ENCODE assay signal across 15 cellular contexts in genomic region chr16:31473300-31474052, GRCh38. TPM values are rescaled to one million over a fixed set of nuclear protein-coding genes. Genes with fewer than 3 reads are reported as not detected.
DNase-seq lines count a peak whose midpoint lies in the region; ATAC-seq, FAIRE-seq and TF ChIP-seq lines count a peak whose summit lies in the region.
"Had no signal": no experiment of that assay in that cellular context is flagged by ENCODE, and none has a peak within 500 bp of the region (broad histone marks: within the 10 kb centered on the region; RNA-seq: fewer than 3 reads in every experiment).

No MANE protein-coding gene starts in this region.

- TF ChIP-seq RAD21 in H1 (IDR thresholded peaks at IDR 0.05 in 1 of 2, conservative IDR thresholded peaks at IDR 0.05 in 1 of 2; ENCODE audit: low read depth in 2 of 2, low read length in 2 of 2) = no peak

- no peak overlapping the region for H3K27ac Mint-ChIP-seq in GM23338
- H3K27ac Mint-ChIP-seq in activated CD4-positive, alpha-beta T cell treated with anti-CD3 and anti-CD28 coated beads for 36 hours = no peak overlapping the region

- H3K4ac ChIP-seq in H1 (replicated peaks; ENCODE audit: insufficient read length, low read depth, low read length) (no peak overlapping the region), neuronal stem cell (ENCODE audit: low read length) (no peak overlapping the region)

- H3K4me3 Mint-ChIP-seq in GM23338 = peak overlapping the region; percentile 80
- no peak overlapping the region for H3K4me3 Mint-ChIP-seq in activated CD4-positive, alpha-beta T cell treated with anti-CD3 and anti-CD28 coated beads for 36 hours

- H2BK15ac ChIP-seq in H1 (ENCODE audit: low read length) (no peak overlapping the region), neuronal stem cell (ENCODE audit: low read length) (no peak overlapping the region)

- H3K14ac ChIP-seq in H1 (ENCODE audit: insufficient read length) = no peak overlapping the region
- H3K14ac ChIP-seq in neuronal stem cell (ENCODE audit: low read length) = no peak overlapping the region

- 83% methylated on average over 17 of the region's 17 CpGs; no CpG with 5 or more reads in 1 of the 2 experiments for WGBS in H1 (ENCODE audit: extremely low coverage in 1 of 2, insufficient coverage in 1 of 2, insufficient read length in 1 of 2, insufficient replicate concordance in 2 of 2, low coverage in 1 of 2, low lambda C conversion rate in 2 of 2, missing lambda C conversion rate in 1 of 2), 2 experiments
- WGBS in neuronal stem cell (ENCODE audit: extremely low coverage in 2 of 2, insufficient read length in 2 of 2, insufficient replicate concordance in 1 of 2), 2 donors = no CpG with 5 or more reads among the region's 17 CpGs

- no peak for FAIRE-seq in H1 (lab: Jason Lieb, UNC)

- no peak overlapping the region for H4K5ac ChIP-seq in H1 (ENCODE audit: insufficient read length, low read depth, low read length)

- intact Hi-C loops in activated CD4-positive, alpha-beta T cell treated with anti-CD3 and anti-CD28 coated beads for 36 hours (cut with DNase I, micrococcal nuclease) = no loop called here

- peak overlapping the region; percentile 25; the same call in 1 of the 2 replicates for H3K27ac ChIP-seq in ACC112 (ENCODE audit: low read depth, low read length)
- H3K27ac ChIP-seq in GM23338 (ENCODE audit: low read depth) = no peak overlapping the region
- no peak overlapping the region for H3K27ac ChIP-seq in H1 (ENCODE audit: low read depth, low read length)
- no peak overlapping the region for H3K27ac ChIP-seq in neuronal stem cell (replicated peaks; ENCODE audit: low read length)
- no peak overlapping the region for H3K27ac ChIP-seq in WERI-Rb-1
- H3K27ac ChIP-seq: neutrophil, SK-N-MC had no signal

- H3K18ac ChIP-seq in H1 (ENCODE audit: extremely low read depth, low read length) (no peak overlapping the region), neuronal stem cell (ENCODE audit: low read length) (no peak overlapping the region)

- H2AFZ ChIP-seq in ACC112 (ENCODE audit: low read length, unreplicated experiment) = no peak overlapping the region
- H2AFZ ChIP-seq in GM23338 = no peak overlapping the region
- H2AFZ ChIP-seq in H1 (ENCODE audit: low read length) = no peak overlapping the region
- no peak overlapping the region for H2AFZ ChIP-seq in neuronal stem cell (ENCODE audit: low read length)

- DNase-seq in GM23338 (ENCODE audit: low spot score) (no peak), H1 (ENCODE audit: low read depth in 1 of 2, low spot score in 2 of 2) (no peak), neuronal stem cell (ENCODE audit: low spot score) (no peak), WERI-Rb-1 (no peak), NCI-H69 (lab: John Stamatoyannopoulos, UW) (no peak)
- DNase-seq in activated CD4-positive, alpha-beta T cell treated with anti-CD3 and anti-CD28 coated beads for 36 hours = no peak
- DNase-seq: activated CD4-positive, alpha-beta T cell treated with anti-CD3 and anti-CD28 coated beads for 1 hour; NCI-H187 had no signal

- H2BK5ac ChIP-seq in H1 (ENCODE audit: low read depth, low read length) (no peak overlapping the region), neuronal stem cell (ENCODE audit: low read length) (no peak overlapping the region)

- TF ChIP-seq CTCF in GM23338 (conservative IDR thresholded peaks at IDR 0.05; ENCODE audit: low read depth in 2 of 2) = no peak
- TF ChIP-seq CTCF in H1 (IDR thresholded peaks at IDR 0.05; ENCODE audit: control extremely low read depth in 1 of 3, insufficient read depth in 1 of 3, low read depth in 1 of 3, low read length in 3 of 3) = no peak
- no peak for TF ChIP-seq CTCF in WERI-Rb-1 (IDR thresholded peaks at IDR 0.05; ENCODE audit: low read depth, low read length)

- no peak overlapping the region for H3K9ac ChIP-seq in H1 (replicated peaks in 1 of 4; ENCODE audit: extremely low read depth in 1 of 4, low read depth in 3 of 4, low read length in 3 of 4)
- H3K9ac ChIP-seq in neuronal stem cell (ENCODE audit: low read depth, low read length, poor library complexity) = no peak overlapping the region

- H4K91ac ChIP-seq in H1 (replicated peaks; ENCODE audit: insufficient read length, low read length) (no peak overlapping the region), neuronal stem cell (ENCODE audit: low read depth, low read length, poor library complexity) (no peak overlapping the region)

- H3K36me3 Mint-ChIP-seq in GM23338 (ENCODE audit: low read depth) = peaks cover 8% of the 10 kb centered on the region
- H3K36me3 Mint-ChIP-seq in activated CD4-positive, alpha-beta T cell treated with anti-CD3 and anti-CD28 coated beads for 36 hours (ENCODE audit: low read depth) = no peaks in the 10 kb centered on the region

- H3K79me2 ChIP-seq in ACC112 (ENCODE audit: control insufficient read depth, insufficient read depth, low read length, unreplicated experiment) (peaks cover 18% of the 10 kb centered on the region), GM23338 (replicated peaks; ENCODE audit: insufficient read depth) (no peaks in the 10 kb centered on the region), H1 (ENCODE audit: control insufficient read depth in 1 of 2, insufficient read depth in 2 of 2, low read length in 2 of 2) (no peaks in the 10 kb centered on the region)

- H4K8ac ChIP-seq in H1 (ENCODE audit: extremely low read depth, insufficient read depth, low read length) (peak overlapping the region; percentile 62; the same call in 1 of the 2 replicates), neuronal stem cell (ENCODE audit: low read depth, low read length) (no peak overlapping the region)

- H4K20me1 ChIP-seq in GM23338 (replicated peaks; ENCODE audit: insufficient read depth) (no peaks in the 10 kb centered on the region; the same call in 1 of the 2 replicates), H1 (replicated peaks in 1 of 2; ENCODE audit: control insufficient read depth in 1 of 2, insufficient read depth in 2 of 2, low read length in 2 of 2) (peaks cover 0 to 3% of the 10 kb centered on the region in 2 experiments)

- peaks cover 6% of the 10 kb centered on the region for H3K9me3 Mint-ChIP-seq in GM23338
- H3K9me3 Mint-ChIP-seq in activated CD4-positive, alpha-beta T cell treated with anti-CD3 and anti-CD28 coated beads for 36 hours (ENCODE audit: low read depth) = no peaks in the 10 kb centered on the region
- H3K9me3 Mint-ChIP-seq: central memory CD8-positive, alpha-beta T cell had no signal

- no peak overlapping the region for H3K56ac ChIP-seq in H1 (replicated peaks; ENCODE audit: insufficient read length, low read depth, low read length)

- no peak overlapping the region for H3K4me2 ChIP-seq in GM23338
- H3K4me2 ChIP-seq in H1 (ENCODE audit: insufficient read depth in 1 of 2, low read depth in 2 of 2, low read length in 2 of 2) = no peak overlapping the region; a peak in 1 of 4 replicates
- no peak overlapping the region for H3K4me2 ChIP-seq in neuronal stem cell (ENCODE audit: insufficient read depth, low read length, poor library complexity, severe bottlenecking)

- ATAC-seq in GM23338 = no peak
- no peak for ATAC-seq in HG03571 (IDR thresholded peaks at IDR 0.05; ENCODE audit: unreplicated experiment)
- ATAC-seq in activated CD4-positive, alpha-beta T cell treated with anti-CD3 and anti-CD28 coated beads for 36 hours = no peak

- H3K4me1 ChIP-seq in ACC112 (ENCODE audit: control insufficient read depth, insufficient read depth, low read length, unreplicated experiment) (peaks cover 26% of the 10 kb centered on the region), GM23338 (ENCODE audit: insufficient read depth) (peaks cover 7% of the 10 kb centered on the region; the same call in 1 of the 2 replicates), H1 (replicated peaks in 1 of 4; ENCODE audit: control insufficient read depth in 3 of 4, insufficient read depth in 4 of 4, low read length in 3 of 4) (peaks cover 0 to 12% (median 3%) of the 10 kb centered on the region in 4 experiments; a peak in 5 of 7 replicates), neuronal stem cell (ENCODE audit: control insufficient read depth in 2 of 2, insufficient read depth in 1 of 2, low read depth in 1 of 2, low read length in 2 of 2) (peaks cover 5 to 8% of the 10 kb centered on the region in 2 donors)

- no peak for TF ChIP-seq POLR2A in H1 (IDR thresholded peaks at IDR 0.05; ENCODE audit: control extremely low read depth in 1 of 2, low read depth in 2 of 2, low read length in 2 of 2)

- POLR2A ChIA-PET in H1 (lab: Charles Lee; ENCODE audit: partially characterized antibody) = interaction anchor here (0.5 to 1.2 kb wide), 3 partner anchors 11 to 241 kb away, joined by 3 read pairs; no protein-coding TSS in a partner anchor
- POLR2A ChIA-PET in activated CD4-positive, alpha-beta T cell treated with anti-CD3 and anti-CD28 coated beads for 36 hours (lab: Charles Lee) = no interaction called here

- peaks cover 18% of the 10 kb centered on the region; the same call in 2 of the 3 replicates for H3K4me1 Mint-ChIP-seq in GM23338
- peaks cover 28% of the 10 kb centered on the region for H3K4me1 Mint-ChIP-seq in activated CD4-positive, alpha-beta T cell treated with anti-CD3 and anti-CD28 coated beads for 36 hours

- H2BK120ac ChIP-seq in H1 (replicated peaks; ENCODE audit: low read depth, low read length) (no peak overlapping the region), neuronal stem cell (ENCODE audit: low read depth, low read length) (no peak overlapping the region)

- no peaks in the 10 kb centered on the region for H3K27me3 ChIP-seq in ACC112 (ENCODE audit: insufficient read depth, low read length)
- H3K27me3 ChIP-seq in GM23338 (ENCODE audit: insufficient read depth) = peaks cover 66% of the 10 kb centered on the region
- H3K27me3 ChIP-seq in H1 (replicated peaks in 1 of 4; ENCODE audit: control insufficient read depth in 3 of 4, extremely low read depth in 1 of 4, insufficient read depth in 3 of 4, low read length in 3 of 4) = peaks cover 2 to 38% (median 31%) of the 10 kb centered on the region in 4 experiments
- peaks cover 0 to 73% (median 38%) of the 10 kb centered on the region in 3 experiments for H3K27me3 ChIP-seq in neuronal stem cell (ENCODE audit: control insufficient read depth in 3 of 3, insufficient read depth in 3 of 3, low read depth in 1 of 3, low read length in 3 of 3)
- H3K27me3 ChIP-seq in WERI-Rb-1 (ENCODE audit: insufficient read depth, low read depth, severe bottlenecking) = no peaks in the 10 kb centered on the region

- no peaks in the 10 kb centered on the region for H3K79me1 ChIP-seq in H1 (ENCODE audit: low read depth, low read length)
- peaks cover 2% of the 10 kb centered on the region for H3K79me1 ChIP-seq in neuronal stem cell (ENCODE audit: low read depth, low read length)

- CTCF ChIA-PET in H1 (lab: Charles Lee; ENCODE audit: partially characterized antibody) = interaction anchor here (0.5 to 5.1 kb wide), 7 partner anchors 13 to 150 kb away, joined by 3 to 35 read pairs (median 3); no protein-coding TSS in a partner anchor
- CTCF ChIA-PET in activated CD4-positive, alpha-beta T cell treated with anti-CD3 and anti-CD28 coated beads for 36 hours (lab: Charles Lee) = interaction anchor here (0.7 to 3.2 kb wide), 2 partner anchors 13 to 272 kb away, joined by 3 to 15 read pairs; no protein-coding TSS in a partner anchor

- H3K4me3 ChIP-seq in ACC112 (ENCODE audit: low read depth, low read length) = peak overlapping the region; percentile 37; the same call in 1 of the 2 replicates
- H3K4me3 ChIP-seq in GM23338 = no peak overlapping the region
- H3K4me3 ChIP-seq in H1 (ENCODE audit: extremely low read depth in 1 of 4, insufficient read depth in 2 of 4, low read depth in 3 of 4, low read length in 4 of 4) = no peak overlapping the region
- no peak overlapping the region for H3K4me3 ChIP-seq in neuronal stem cell (ENCODE audit: low read length in 2 of 2)
- H3K4me3 ChIP-seq in WERI-Rb-1 (ENCODE audit: low read depth, low read length) = no peak overlapping the region
- H3K4me3 ChIP-seq: K562, SK-N-MC had no signal

- peaks cover 42% of the 10 kb centered on the region for H3K36me3 ChIP-seq in ACC112 (ENCODE audit: insufficient read depth, low read length)
- H3K36me3 ChIP-seq in GM23338 (ENCODE audit: insufficient read depth) = no peaks in the 10 kb centered on the region
- H3K36me3 ChIP-seq in H1 (ENCODE audit: control insufficient read depth in 2 of 4, insufficient read depth in 4 of 4, low read length in 3 of 4) = no peaks in the 10 kb centered on the region
- peaks cover 0 to 36% of the 10 kb centered on the region in 2 donors for H3K36me3 ChIP-seq in neuronal stem cell (replicated peaks in 1 of 2; ENCODE audit: control insufficient read depth in 2 of 2, insufficient read depth in 2 of 2, low read length in 2 of 2)
- H3K36me3 ChIP-seq in WERI-Rb-1 = peaks cover 3% of the 10 kb centered on the region; the same call in 1 of the 2 replicates
- H3K36me3 ChIP-seq: neutrophil had no signal

- H3K9me2 ChIP-seq in GM23338 (ENCODE audit: insufficient read depth) = no peaks in the 10 kb centered on the region

- peaks cover 62% of the 10 kb centered on the region for H3K27me3 Mint-ChIP-seq in GM23338 (ENCODE audit: insufficient read depth, low read depth, poor library complexity)
- H3K27me3 Mint-ChIP-seq in activated CD4-positive, alpha-beta T cell treated with anti-CD3 and anti-CD28 coated beads for 36 hours = peaks cover 18% of the 10 kb centered on the region

- peaks cover 8% of the 10 kb centered on the region; the same call in 1 of the 2 replicates for H3F3A ChIP-seq in GM23338 (replicated peaks; ENCODE audit: low read depth)

- H3K23ac ChIP-seq in H1 (ENCODE audit: insufficient read length) (no peak overlapping the region), neuronal stem cell (ENCODE audit: low read depth, low read length, poor library complexity) (peak overlapping the region; percentile 27)

- no peak overlapping the region for H2BK12ac ChIP-seq in H1 (ENCODE audit: low read depth, low read length)
- H2BK12ac ChIP-seq in neuronal stem cell (ENCODE audit: low read length) = no peak overlapping the region

- TF ChIP-seq EP300 in H1 (IDR thresholded peaks at IDR 0.05; ENCODE audit: borderline replicate concordance in 1 of 2, low read depth in 2 of 2, low read length in 2 of 2) = no peak

- H2BK20ac ChIP-seq in H1 (ENCODE audit: low read length) = no peak overlapping the region

- H3K23me2 ChIP-seq in H1 (ENCODE audit: low read depth, low read length) = peaks cover 19% of the 10 kb centered on the region; the same call in 1 of the 2 replicates

- H2AK5ac ChIP-seq in H1 (ENCODE audit: low read depth, low read length) (no peak overlapping the region), neuronal stem cell (ENCODE audit: low read depth, low read length) (peak overlapping the region; percentile 9)

- H3K9me3 ChIP-seq in H1 (ENCODE audit: insufficient read depth in 2 of 2, low read depth in 1 of 2, low read length in 1 of 2) (no peaks in the 10 kb centered on the region), neuronal stem cell (replicated peaks in 1 of 2; ENCODE audit: control insufficient read depth in 2 of 2, insufficient read depth in 1 of 2, low read depth in 1 of 2, low read length in 2 of 2) (peaks cover 0 to 5% of the 10 kb centered on the region in 2 donors), WERI-Rb-1 (ENCODE audit: severe bottlenecking) (no peaks in the 10 kb centered on the region)
- H3K9me3 ChIP-seq: neutrophil had no signal

RNA-seq across cellular contexts. Expression of gene TGFB1I1, which starts 1.5 kb away (rescaled TPM):
- 4.1 and 4.2 TPM in 2 replicates for total RNA-seq in GM23338 (2014; rRNA removed; shearing (Covaris generic))
- 3.7 and 4.2 TPM in 2 replicates for polyA plus RNA-seq in GM23338 (2016; fragmentation: Nextera tagmentation; extraction: Ambion mirVana)
- total RNA-seq in H1 (2021; fragmentation: NEBNext Ultra II Directional; extraction: Animal tissue kit (Norgen Biotek cat#: 25700)) = 5.8 and 7.0 TPM in 2 replicates
- 4.8 and 5.6 TPM in 2 replicates for polyA plus RNA-seq in H1 (2011; rRNA removed)
- 2.8 TPM for polyA plus RNA-seq in H1 (2011; cell fraction: cytosol; rRNA removed)
- 5.2 TPM for polyA plus RNA-seq in H1 (2011; cell fraction: nucleus; rRNA removed)
- 3.1 to 6.8 TPM (median 6.4 TPM) in 4 replicates for polyA plus RNA-seq in H1 (2012, experiment 1 of 2)
- 6.7 TPM for polyA plus RNA-seq in H1 (2012, experiment 2 of 2)
- 5.6 TPM for polyA plus RNA-seq in H1 (2013, experiment 1 of 2)
- 5.3 TPM for polyA plus RNA-seq in H1 (2013, experiment 2 of 2)
- polyA minus RNA-seq in H1 (2011; rRNA and poly(A)+ RNA removed) = 1.4 and 3.4 TPM in 2 replicates
- polyA minus RNA-seq in H1 (2011; cell fraction: cytosol; rRNA and poly(A)+ RNA removed) = 4.8 TPM
- 5.4 TPM for polyA minus RNA-seq in H1 (2011; cell fraction: nucleus; rRNA and poly(A)+ RNA removed)
- 0.07 TPM for polyA plus RNA-seq in neuronal stem cell (2013, experiment 1 of 2)
- 0.21 TPM for polyA plus RNA-seq in neuronal stem cell (2013, experiment 2 of 2)
- total RNA-seq in activated CD4-positive, alpha-beta T cell treated with anti-CD3 and anti-CD28 coated beads for 36 hours = 1 to 10 TPM in 1 of 2 experiments, under 1 TPM in 1; 0.80 to 1.1 TPM

RNA-seq across cellular contexts. Expression of gene SLC5A2, which starts 9.4 kb away (rescaled TPM):
- total RNA-seq in GM23338 (2014; rRNA removed; shearing (Covaris generic)) = 0.66 and 0.76 TPM in 2 replicates
- 3.6 and 7.3 TPM in 2 replicates for polyA plus RNA-seq in GM23338 (2016; fragmentation: Nextera tagmentation; extraction: Ambion mirVana)
- 0.56 and 1.1 TPM in 2 replicates for total RNA-seq in H1 (2021; fragmentation: NEBNext Ultra II Directional; extraction: Animal tissue kit (Norgen Biotek cat#: 25700))
- 4.1 and 4.4 TPM in 2 replicates for polyA plus RNA-seq in H1 (2011; rRNA removed)
- polyA plus RNA-seq in H1 (2011; cell fraction: cytosol; rRNA removed) = 2.4 TPM
- polyA plus RNA-seq in H1 (2011; cell fraction: nucleus; rRNA removed) = 5.1 TPM
- polyA plus RNA-seq in H1 (2012, experiment 1 of 2) = 3.1 to 5.5 TPM (median 4.1 TPM) in 4 replicates
- 2.7 TPM for polyA plus RNA-seq in H1 (2012, experiment 2 of 2)
- 1.0 TPM for polyA plus RNA-seq in H1 (2013, experiment 1 of 2)
- 0.77 TPM for polyA plus RNA-seq in H1 (2013, experiment 2 of 2)
- polyA minus RNA-seq in H1 (2011; rRNA and poly(A)+ RNA removed) = 1.4 and 1.8 TPM in 2 replicates
- polyA minus RNA-seq in H1 (2011; cell fraction: cytosol; rRNA and poly(A)+ RNA removed) = 0.81 TPM
- 5.9 TPM for polyA minus RNA-seq in H1 (2011; cell fraction: nucleus; rRNA and poly(A)+ RNA removed)
- polyA plus RNA-seq in neuronal stem cell (2013, experiment 1 of 2) = not detected
- polyA plus RNA-seq in neuronal stem cell (2013, experiment 2 of 2) = not detected
- total RNA-seq in activated CD4-positive, alpha-beta T cell treated with anti-CD3 and anti-CD28 coated beads for 36 hours = under 1 TPM; 0.11 TPM
- polyA plus RNA-seq: CD14-positive monocyte had no signal

RNA-seq across cellular contexts. Expression of gene ARMC5, which starts 14.2 kb away (rescaled TPM):
- total RNA-seq in GM23338 (2014; rRNA removed; shearing (Covaris generic)) = 10.2 and 11.3 TPM in 2 replicates
- polyA plus RNA-seq in GM23338 (2016; fragmentation: Nextera tagmentation; extraction: Ambion mirVana) (5.9 and 7.5 TPM in 2 replicates), H1 (2011; rRNA removed) (7.8 and 16.4 TPM in 2 replicates)
- 8.7 and 8.9 TPM in 2 replicates for total RNA-seq in H1 (2021; fragmentation: NEBNext Ultra II Directional; extraction: Animal tissue kit (Norgen Biotek cat#: 25700))
- polyA plus RNA-seq in H1 (2011; cell fraction: cytosol; rRNA removed) = 7.8 TPM
- 29.9 TPM for polyA plus RNA-seq in H1 (2011; cell fraction: nucleus; rRNA removed)
- polyA plus RNA-seq in H1 (2012, experiment 1 of 2) = 5.1 to 9.5 TPM (median 8.8 TPM) in 4 replicates
- 7.5 TPM for polyA plus RNA-seq in H1 (2012, experiment 2 of 2)
- polyA plus RNA-seq in H1 (2013, experiment 1 of 2) = 7.8 TPM
- 6.2 TPM for polyA plus RNA-seq in H1 (2013, experiment 2 of 2)
- 3.4 TPM in 2 replicates for polyA minus RNA-seq in H1 (2011; rRNA and poly(A)+ RNA removed)
- 5.3 TPM for polyA minus RNA-seq in H1 (2011; cell fraction: cytosol; rRNA and poly(A)+ RNA removed)
- polyA minus RNA-seq in H1 (2011; cell fraction: nucleus; rRNA and poly(A)+ RNA removed) = 10.0 TPM
- 6.0 TPM for polyA plus RNA-seq in neuronal stem cell (2013, experiment 1 of 2)
- polyA plus RNA-seq in neuronal stem cell (2013, experiment 2 of 2) = 5.6 TPM
- total RNA-seq in activated CD4-positive, alpha-beta T cell treated with anti-CD3 and anti-CD28 coated beads for 36 hours = 1 to 10 TPM; 7.0 to 7.9 TPM

RNA-seq across cellular contexts. Expression of gene ZNF843, which starts 30.9 kb away (rescaled TPM):
- 0.35 TPM in 1 of 2 replicates, not detected in the other for total RNA-seq in GM23338 (2014; rRNA removed; shearing (Covaris generic))
- not detected in 2 replicates for polyA plus RNA-seq in GM23338 (2016; fragmentation: Nextera tagmentation; extraction: Ambion mirVana)
- total RNA-seq in H1 (2021; fragmentation: NEBNext Ultra II Directional; extraction: Animal tissue kit (Norgen Biotek cat#: 25700)) = 0.15 and 0.19 TPM in 2 replicates
- 0.32 and 0.36 TPM in 2 replicates for polyA plus RNA-seq in H1 (2011; rRNA removed)
- polyA plus RNA-seq in H1 (2011; cell fraction: cytosol; rRNA removed) = 0.28 TPM
- 0.27 TPM for polyA plus RNA-seq in H1 (2011; cell fraction: nucleus; rRNA removed)
- 0.08 to 0.17 TPM (median 0.11 TPM) in 4 replicates for polyA plus RNA-seq in H1 (2012, experiment 1 of 2)
- polyA plus RNA-seq in H1 (2012, experiment 2 of 2) = 0.18 TPM
- 0.10 TPM for polyA plus RNA-seq in H1 (2013, experiment 1 of 2)
- 0.15 TPM for polyA plus RNA-seq in H1 (2013, experiment 2 of 2)
- polyA minus RNA-seq in H1 (2011; rRNA and poly(A)+ RNA removed) = 0.29 and 0.32 TPM in 2 replicates
- polyA minus RNA-seq in H1 (2011; cell fraction: cytosol; rRNA and poly(A)+ RNA removed) = not detected
- polyA minus RNA-seq in H1 (2011; cell fraction: nucleus; rRNA and poly(A)+ RNA removed) = 0.30 TPM
- polyA plus RNA-seq in neuronal stem cell (2013, experiment 1 of 2) = 1.4 TPM
- 1.3 TPM for polyA plus RNA-seq in neuronal stem cell (2013, experiment 2 of 2)
- total RNA-seq in activated CD4-positive, alpha-beta T cell treated with anti-CD3 and anti-CD28 coated beads for 36 hours = under 1 TPM; 0.16 to 0.18 TPM
- total RNA-seq: K562 had no signal
- polyA plus RNA-seq: CD14-positive monocyte had no signal

RNA-seq across cellular contexts. Expression of gene RUSF1, which starts 34.7 kb away (rescaled TPM):
- total RNA-seq in GM23338 (2014; rRNA removed; shearing (Covaris generic)) = 26.5 and 36.1 TPM in 2 replicates
- polyA plus RNA-seq in GM23338 (2016; fragmentation: Nextera tagmentation; extraction: Ambion mirVana) (8.4 and 8.9 TPM in 2 replicates), H1 (2011; rRNA removed) (33.7 and 53.0 TPM in 2 replicates)
- total RNA-seq in H1 (2021; fragmentation: NEBNext Ultra II Directional; extraction: Animal tissue kit (Norgen Biotek cat#: 25700)) = 20.3 and 22.5 TPM in 2 replicates
- polyA plus RNA-seq in H1 (2011; cell fraction: cytosol; rRNA removed) = 34.5 TPM
- 88.5 TPM for polyA plus RNA-seq in H1 (2011; cell fraction: nucleus; rRNA removed)
- 19.4 to 40.1 TPM (median 32.8 TPM) in 4 replicates for polyA plus RNA-seq in H1 (2012, experiment 1 of 2)
- polyA plus RNA-seq in H1 (2012, experiment 2 of 2) = 28.2 TPM
- 32.5 TPM for polyA plus RNA-seq in H1 (2013, experiment 1 of 2)
- 34.6 TPM for polyA plus RNA-seq in H1 (2013, experiment 2 of 2)
- 27.5 and 40.1 TPM in 2 replicates for polyA minus RNA-seq in H1 (2011; rRNA and poly(A)+ RNA removed)
- 16.2 TPM for polyA minus RNA-seq in H1 (2011; cell fraction: cytosol; rRNA and poly(A)+ RNA removed)
- polyA minus RNA-seq in H1 (2011; cell fraction: nucleus; rRNA and poly(A)+ RNA removed) = 41.8 TPM
- 35.6 TPM for polyA plus RNA-seq in neuronal stem cell (2013, experiment 1 of 2)
- 36.0 TPM for polyA plus RNA-seq in neuronal stem cell (2013, experiment 2 of 2)
- 10 to 100 TPM; 36.3 to 37.7 TPM for total RNA-seq in activated CD4-positive, alpha-beta T cell treated with anti-CD3 and anti-CD28 coated beads for 36 hours
